Comparison of ENCODE assay signal across 17 cellular contexts in the genomic region with DNA sequence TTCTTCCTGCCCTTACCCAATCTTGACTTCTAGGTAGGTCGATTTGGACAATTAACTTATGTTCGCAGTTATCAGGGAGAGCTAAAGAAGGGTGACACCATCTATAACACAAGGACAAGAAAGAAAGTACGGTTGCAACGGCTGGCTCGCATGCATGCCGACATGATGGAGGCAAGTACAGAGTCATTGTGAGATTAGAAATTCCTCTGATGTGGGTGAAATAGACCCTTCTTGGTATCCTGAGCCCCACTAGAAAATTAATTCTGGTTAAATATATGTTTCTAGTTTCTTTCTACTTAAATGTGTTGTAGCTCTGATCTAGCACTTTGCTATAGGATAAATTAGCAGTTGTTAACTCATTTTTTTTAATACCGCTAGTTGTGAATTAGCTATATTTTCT. TPM values are rescaled to one million over a fixed set of nuclear protein-coding genes. Genes with fewer than 3 reads are reported as not detected.
DNase-seq lines count a peak whose midpoint lies in the region; ATAC-seq and TF ChIP-seq lines count a peak whose summit lies in the region.
"Had no signal": no experiment of that assay in that cellular context is flagged by ENCODE, and none has a peak within 500 bp of the region (broad histone marks: within the 10 kb centered on the region; RNA-seq: fewer than 3 reads in every experiment).

No MANE protein-coding gene starts in this region.

- H3K4me1 ChIP-seq in CD8-positive, alpha-beta T cell (ENCODE audit: insufficient read depth, low read length), result no peaks in the 10 kb centered on the region
- H3K4me1 ChIP-seq in Panc1 (ENCODE audit: control insufficient read depth, insufficient read depth, low read length) (peaks cover 26% of the 10 kb centered on the region), smooth muscle cell (ENCODE audit: low read depth) (no peaks in the 10 kb centered on the region)

- CTCF ChIA-PET in CD8-positive, alpha-beta T cell (lab: Charles Lee), result interaction anchor here (1.1 to 3.7 kb wide), 14 partner anchors 13 to 149 kb away, joined by 3 to 37 read pairs (median 4); a partner anchor contains a TSS
- CTCF ChIA-PET in Panc1 (lab: Charles Lee), result interaction anchor here (1.3 to 3.4 kb wide), 3 partner anchors 14 to 131 kb away, joined by 4 to 19 read pairs (median 4); a partner anchor contains a TSS

- H3F3A ChIP-seq in smooth muscle cell (ENCODE audit: low read depth), result no peaks in the 10 kb centered on the region

- no peak overlapping the region for H3K27ac ChIP-seq in CD8-positive, alpha-beta T cell (ENCODE audit: low read depth, low read length)
- H3K27ac ChIP-seq in Panc1 (ENCODE audit: low read length) (peak overlapping the region; percentile 65), smooth muscle cell (ENCODE audit: low read depth) (peak overlapping the region; percentile 24)
- H3K27ac ChIP-seq: RWPE1 had no signal

- H3K4me1 Mint-ChIP-seq in activated T-cell treated with anti-CD3 and anti-CD28 coated beads, Interleukin-2, amount 50 U/mL, for 72 hours (ENCODE audit: low read depth), result peaks cover 9% of the 10 kb centered on the region
- peaks cover 5% of the 10 kb centered on the region for H3K4me1 Mint-ChIP-seq in CD8-positive, alpha-beta T cell (ENCODE audit: low read depth)
- H3K4me1 Mint-ChIP-seq: B cell had no signal

- WGBS in smooth muscle cell (ENCODE audit: low lambda C conversion rate), result 92% methylated on average over 7 of the region's 7 CpGs

- H3K9me3 ChIP-seq in CD8-positive, alpha-beta T cell (ENCODE audit: low read length), result no peaks in the 10 kb centered on the region
- H3K9me3 ChIP-seq in Panc1 (ENCODE audit: control insufficient read depth, insufficient read depth, low read depth, low read length), result no peaks in the 10 kb centered on the region
- H3K9me3 ChIP-seq in smooth muscle cell (replicated peaks; ENCODE audit: low read depth), result no peaks in the 10 kb centered on the region

- no peaks in the 10 kb centered on the region for H3K27me3 ChIP-seq in CD8-positive, alpha-beta T cell (ENCODE audit: insufficient read depth, low read length)
- H3K27me3 ChIP-seq in Panc1 (ENCODE audit: control insufficient read depth, insufficient read depth, low read length) (no peaks in the 10 kb centered on the region), smooth muscle cell (ENCODE audit: low read depth) (no peaks in the 10 kb centered on the region)

- H3K4me2 ChIP-seq in smooth muscle cell, result no peak overlapping the region

- POLR2A ChIA-PET in CD8-positive, alpha-beta T cell (lab: Charles Lee), result interaction anchor here (0.6 to 2.1 kb wide), 3 partner anchors 13 to 133 kb away, joined by 3 to 5 read pairs (median 3); a partner anchor contains a TSS
- POLR2A ChIA-PET in Panc1 (lab: Charles Lee), result no interaction called here

- intact Hi-C loops in CD8-positive, alpha-beta T cell (cut with DNase I, micrococcal nuclease), result loop anchor here (1.0 kb wide), 2 partner anchors 13 to 132 kb away; a partner anchor contains a TSS
- intact Hi-C loops in Panc1 (cut with micrococcal nuclease; ENCODE audit: unreplicated experiment), result loop anchor here (1.0 kb wide), 1 partner anchor 129 kb away; no protein-coding TSS in a partner anchor

- H3K79me2 ChIP-seq in smooth muscle cell (ENCODE audit: low read depth), result peaks cover 4% of the 10 kb centered on the region

- H3K4me3 Mint-ChIP-seq in activated T-cell treated with anti-CD3 and anti-CD28 coated beads, Interleukin-2, amount 50 U/mL, for 72 hours, result peak overlapping the region; percentile 10 to 20
- H3K4me3 Mint-ChIP-seq in CD8-positive, alpha-beta T cell, result no peak overlapping the region
- H3K4me3 Mint-ChIP-seq: B cell; CD4-positive, alpha-beta memory T cell; HFFc6 had no signal

- peaks cover 0 to 12% of the 10 kb centered on the region in 2 donors for H3K36me3 Mint-ChIP-seq in activated T-cell treated with anti-CD3 and anti-CD28 coated beads, Interleukin-2, amount 50 U/mL, for 72 hours (ENCODE audit: insufficient read depth in 2 of 2)
- peaks cover 76% of the 10 kb centered on the region for H3K36me3 Mint-ChIP-seq in CD8-positive, alpha-beta T cell

- no peaks in the 10 kb centered on the region for H3K9me3 Mint-ChIP-seq in activated T-cell treated with anti-CD3 and anti-CD28 coated beads, Interleukin-2, amount 50 U/mL, for 72 hours
- no peaks in the 10 kb centered on the region for H3K9me3 Mint-ChIP-seq in CD8-positive, alpha-beta T cell
- H3K9me3 Mint-ChIP-seq: CD4-positive, alpha-beta memory T cell; HFFc6 had no signal

- peak in 1 of 2 donors; percentile 25 for ATAC-seq in activated T-cell treated with anti-CD3 and anti-CD28 coated beads, Interleukin-2, amount 50 U/mL, for 72 hours (replicated peaks in 1 of 2)
- no peak for ATAC-seq in CD8-positive, alpha-beta T cell
- ATAC-seq in Panc1 (no peak), GM18861 (IDR thresholded peaks at IDR 0.05; ENCODE audit: unreplicated experiment) (no peak)

- no peak overlapping the region for H3K4me3 ChIP-seq in CD8-positive, alpha-beta T cell (ENCODE audit: low read depth, low read length)
- no peak overlapping the region for H3K4me3 ChIP-seq in Panc1 (ENCODE audit: low read depth in 2 of 2, low read length in 2 of 2)
- H3K4me3 ChIP-seq in smooth muscle cell, result no peak overlapping the region

- no peak for DNase-seq in activated T-cell treated with anti-CD3 and anti-CD28 coated beads, Interleukin-2, amount 50 U/mL, for 72 hours
- DNase-seq in activated T-cell treated with anti-CD3 and anti-CD28 coated beads for 4 hours (no peak), Panc1 (ENCODE audit: low read depth, low spot score) (no peak), smooth muscle cell (lab: John Stamatoyannopoulos, UW; ENCODE audit: unreplicated experiment) (no peak), GM19238 (ENCODE audit: insufficient read length, low spot score) (no peak)
- no peak for DNase-seq in CD8-positive, alpha-beta T cell
- DNase-seq: DMS79 treated with DMSO at 0.1 percent for 48 hours; HFFc6; NCI-H1048; NCI-H1436 treated with DMSO at 0.1 percent for 48 hours; NCI-H2029 treated with DMSO at 0.1 percent for 48 hours; NK-92 treated with Interleukin-12 subunit alpha and Interleukin-12 subunit beta, amount 100 ng/mL, for 24 hours had no signal

- H3K27ac Mint-ChIP-seq in activated T-cell treated with anti-CD3 and anti-CD28 coated beads, Interleukin-2, amount 50 U/mL, for 72 hours, result no peak overlapping the region
- H3K27ac Mint-ChIP-seq in CD8-positive, alpha-beta T cell, result peak overlapping the region; percentile 32
- H3K27ac Mint-ChIP-seq: B cell had no signal

- no peak overlapping the region for H2AFZ ChIP-seq in smooth muscle cell (ENCODE audit: low read depth)

- in situ Hi-C loops in Panc1 (cut with HindIII; ENCODE audit: low pct_unique_long_range_greater_than_20kb, low sequenced_read_pairs), result no loop called here

- H3K27me3 Mint-ChIP-seq in activated T-cell treated with anti-CD3 and anti-CD28 coated beads, Interleukin-2, amount 50 U/mL, for 72 hours (ENCODE audit: low read depth), result no peaks in the 10 kb centered on the region
- H3K27me3 Mint-ChIP-seq in CD8-positive, alpha-beta T cell (ENCODE audit: low read depth), result no peaks in the 10 kb centered on the region
- H3K27me3 Mint-ChIP-seq: B cell; CD4-positive, alpha-beta memory T cell had no signal

- H4K20me1 ChIP-seq in smooth muscle cell (ENCODE audit: low read depth), result no peaks in the 10 kb centered on the region

- no peak overlapping the region for H3K9ac ChIP-seq in smooth muscle cell (ENCODE audit: low read depth)

- H3K36me3 ChIP-seq in CD8-positive, alpha-beta T cell (ENCODE audit: insufficient read depth, low read length), result peaks cover 20% of the 10 kb centered on the region
- peaks cover 69% of the 10 kb centered on the region for H3K36me3 ChIP-seq in Panc1 (ENCODE audit: control insufficient read depth, insufficient read depth, low read length)
- H3K36me3 ChIP-seq in smooth muscle cell (ENCODE audit: low read depth), result peaks cover 11% of the 10 kb centered on the region

- BruUV-seq in Panc1 (replicated peaks; lab: Mats Ljungman, UMichigan), result no TSS peak

- no peak for TF ChIP-seq CTCF in CD8-positive, alpha-beta T cell (IDR thresholded peaks at IDR 0.05)
- TF ChIP-seq CTCF in Panc1 (IDR thresholded peaks at IDR 0.05), result no peak
- no peak for TF ChIP-seq CTCF in smooth muscle cell (IDR thresholded peaks at IDR 0.05; ENCODE audit: borderline replicate concordance, insufficient read depth, poor library complexity, severe bottlenecking)

RNA-seq across cellular contexts. Expression of a gene that starts 13.6 kb away (rescaled TPM):
- total RNA-seq in activated T-cell treated with anti-CD3 and anti-CD28 coated beads, Interleukin-2, amount 50 U/mL, for 72 hours, result 1 to 10 TPM; 5.5 to 5.7 TPM
- total RNA-seq in CD8-positive, alpha-beta T cell, result 1 to 10 TPM in 1 of 2 experiments, under 1 TPM in 1; 1.00 to 1.1 TPM
- total RNA-seq in Panc1 (2021; ENCODE audit: unreplicated experiment) (301 TPM), smooth muscle cell (28.4 and 34.2 TPM in 2 replicates)
- 312 TPM for polyA plus RNA-seq in Panc1 (2012; ENCODE audit: insufficient read length)
- polyA plus RNA-seq in smooth muscle cell, result 23.2 and 30.4 TPM in 2 replicates
- total RNA-seq: G401 had no signal

RNA-seq across cellular contexts. Expression of a gene that starts 14.6 kb away (rescaled TPM):
- 10 to 100 TPM; 44.9 to 45.6 TPM for total RNA-seq in activated T-cell treated with anti-CD3 and anti-CD28 coated beads, Interleukin-2, amount 50 U/mL, for 72 hours
- total RNA-seq in CD8-positive, alpha-beta T cell, result 10 to 100 TPM; 34.7 to 38.7 TPM
- total RNA-seq in Panc1 (2021; ENCODE audit: unreplicated experiment), result 59.3 TPM
- polyA plus RNA-seq in Panc1 (2012; ENCODE audit: insufficient read length), result 22.7 TPM
- total RNA-seq in smooth muscle cell, result 34.9 and 40.8 TPM in 2 replicates
- 19.4 and 20.4 TPM in 2 replicates for polyA plus RNA-seq in smooth muscle cell
